15 cellular contexts compared by ENCODE assay signal in the genomic region with DNA sequence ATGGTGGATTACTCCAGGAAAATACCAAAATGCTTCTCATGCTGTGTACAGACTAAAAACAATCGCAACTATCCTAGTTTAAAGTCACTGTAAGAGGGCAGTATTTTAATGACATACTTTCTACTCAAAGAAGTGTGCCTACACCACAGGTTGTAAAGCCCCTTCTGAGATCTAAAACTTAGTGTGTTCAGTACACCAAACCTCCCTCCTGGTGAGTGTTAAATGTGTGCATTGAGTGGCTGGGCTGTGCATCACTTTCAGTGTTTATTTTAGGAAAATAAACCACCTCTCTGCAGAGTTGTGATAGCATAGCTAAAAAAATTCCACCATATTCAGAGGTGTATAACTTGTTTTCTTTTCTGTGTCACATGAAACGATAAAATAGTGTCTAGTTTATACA.
DNase-seq lines count a peak whose midpoint lies in the region; ATAC-seq and TF ChIP-seq lines count a peak whose summit lies in the region.
"Had no signal": no experiment of that assay in that cellular context is flagged by ENCODE, and none has a peak within 500 bp of the region (broad histone marks: within the 10 kb centered on the region; RNA-seq: fewer than 3 reads in every experiment).

No MANE protein-coding gene starts in this region.

- DNase-seq in DMS 273 (lab: John Stamatoyannopoulos, UW; ENCODE audit: unreplicated experiment) = peak; percentile 49
- DNase-seq in DMS 273 treated with DMSO at 0.1 percent for 48 hours (lab: John Stamatoyannopoulos, UW) = no peak
- DNase-seq in NCI-H69 (lab: John Stamatoyannopoulos, UW) = peak; percentile 88
- DNase-seq in glutamatergic neuron = no peak
- DNase-seq in LoVo (ENCODE audit: low spot score) = no peak
- no peak for DNase-seq in germinal center (ENCODE audit: low spot score)
- no peak for DNase-seq in natural killer cell
- DNase-seq: CD8-positive, alpha-beta memory T cell; DMS79; HCEC 1CT had no signal

- peaks cover 6% of the 10 kb centered on the region for H3K9me3 Mint-ChIP-seq in glutamatergic neuron (ENCODE audit: unreplicated experiment)
- peaks cover 2 to 4% of the 10 kb centered on the region in 2 donors for H3K9me3 Mint-ChIP-seq in natural killer cell

- H3K4me3 Mint-ChIP-seq in glutamatergic neuron (ENCODE audit: unreplicated experiment) (no peak overlapping the region), natural killer cell (no peak overlapping the region)
- H3K4me3 Mint-ChIP-seq: CD8-positive, alpha-beta memory T cell; IgD-negative memory B cell had no signal

- POLR2A ChIA-PET in HEK293 (lab: Yijun Ruan, JAX) = no interaction called here

- H3K36me3 Mint-ChIP-seq in glutamatergic neuron (ENCODE audit: unreplicated experiment) = no peaks in the 10 kb centered on the region
- no peaks in the 10 kb centered on the region for H3K36me3 Mint-ChIP-seq in natural killer cell
- H3K36me3 Mint-ChIP-seq: CD8-positive, alpha-beta memory T cell; IgD-negative memory B cell had no signal

- H3K27ac ChIP-seq in HEK293 (ENCODE audit: extremely low read depth, low read depth, low read length) = no peak overlapping the region
- H3K27ac ChIP-seq: 22Rv1, BLaER1 had no signal

- H3K27ac Mint-ChIP-seq in glutamatergic neuron (ENCODE audit: unreplicated experiment) (peak overlapping the region; percentile 68), natural killer cell (no peak overlapping the region)
- H3K27ac Mint-ChIP-seq: CD8-positive, alpha-beta memory T cell; IgD-negative memory B cell had no signal

- intact Hi-C loops in natural killer cell (cut with micrococcal nuclease) = no loop called here

- no peaks in the 10 kb centered on the region for H3K4me1 ChIP-seq in HEK293 (ENCODE audit: control insufficient read depth, insufficient read depth, low read length)
- H3K4me1 ChIP-seq: BLaER1 had no signal

- no peaks in the 10 kb centered on the region for H3K36me3 ChIP-seq in HEK293 (ENCODE audit: control insufficient read depth in 2 of 2, insufficient read depth in 1 of 2, low read length in 2 of 2)
- H3K36me3 ChIP-seq: BLaER1 had no signal

- CTCF ChIA-PET in HEK293 (lab: Yijun Ruan, JAX) = no interaction called here

- H3K27me3 Mint-ChIP-seq in glutamatergic neuron (ENCODE audit: unreplicated experiment) = no peaks in the 10 kb centered on the region
- no peaks in the 10 kb centered on the region for H3K27me3 Mint-ChIP-seq in natural killer cell (ENCODE audit: low read depth in 2 of 2)
- H3K27me3 Mint-ChIP-seq: CD8-positive, alpha-beta memory T cell; IgD-negative memory B cell had no signal

- H3K4me1 Mint-ChIP-seq in glutamatergic neuron (ENCODE audit: low read depth, unreplicated experiment) (peaks cover 21% of the 10 kb centered on the region), natural killer cell (no peaks in the 10 kb centered on the region)
- H3K4me1 Mint-ChIP-seq: CD8-positive, alpha-beta memory T cell; IgD-negative memory B cell had no signal

- H3K9me3 ChIP-seq in HEK293 (ENCODE audit: control insufficient read depth, insufficient read depth, low read depth, low read length) = no peaks in the 10 kb centered on the region
- H3K9me3 ChIP-seq: BLaER1 had no signal

- no peak for ATAC-seq in natural killer cell
- ATAC-seq: GM12878 had no signal

- no peak overlapping the region for H3K4me3 ChIP-seq in HEK293 (ENCODE audit: low read depth, low read length)
- H3K4me3 ChIP-seq: BLaER1, GM12878 had no signal

- TF ChIP-seq CTCF in HEK293 (tag by site-specific recombination; IDR thresholded peaks at IDR 0.05) (no peak), glutamatergic neuron (IDR thresholded peaks at IDR 0.05; ENCODE audit: partially characterized antibody, unreplicated experiment) (no peak), natural killer cell (IDR thresholded peaks at IDR 0.05) (no peak)

TF ChIP-seq in HEK293, 187 proteins besides CTCF, POLR2A, EP300 and RAD21:
- TF ChIP-seq ZNF621 (tag by site-specific recombination; IDR thresholded peaks at IDR 0.05) (no peak), ZNF843 (tag by site-specific recombination; IDR thresholded peaks at IDR 0.05) (no peak), ZNF521 (tag by site-specific recombination; IDR thresholded peaks at IDR 0.05) (no peak), ZNF701 (tag by site-specific recombination; IDR thresholded peaks at IDR 0.05) (no peak), FEZF1 (tag by site-specific recombination; IDR thresholded peaks at IDR 0.05) (peak; percentile 42; the same call in 1 of the 2 replicates), ZIC2 (tag by site-specific recombination; IDR thresholded peaks at IDR 0.05) (peak; percentile 76), PRDM10 (tag by site-specific recombination; IDR thresholded peaks at IDR 0.05) (0 out of 2 replicates have a peak, but pooled peaks have one; percentile 10), ZNF449 (tag by site-specific recombination; IDR thresholded peaks at IDR 0.05) (peak; percentile 66), ZNF426 (tag by site-specific recombination; IDR thresholded peaks at IDR 0.05) (no peak)
TF ChIP-seq in HEK293: peak in this region for 4.

Comparison
In these comparisons a context has a peak if more than half of its experiments do, and no peak if none do; other contexts are left out.
1. DNase-seq: peak in DMS 273 (single experiment) and NCI-H69 (single experiment); none in DMS 273 treated with DMSO at 0.1 percent for 48 hours (single experiment), glutamatergic neuron (single experiment), LoVo (single experiment), germinal center (single experiment) and natural killer cell (single experiment).